ENCODE assay signal across 28 cellular contexts in genomic region chr14:85247071-85247470, GRCh38.
"Had no signal": no experiment of that assay in that cellular context is flagged by ENCODE, and none has a peak within 500 bp of the region (broad histone marks: within the 10 kb centered on the region; RNA-seq: fewer than 3 reads in every experiment).

No MANE protein-coding gene starts in this region.

- H3K9me3 ChIP-seq: heart left ventricle, psoas muscle, sigmoid colon, suprapubic skin, tibial artery, upper lobe of right lung had no signal

- H3K27me3 ChIP-seq: brain microvascular endothelial cell, heart left ventricle, neural progenitor cell, sigmoid colon, suprapubic skin, tibial artery, upper lobe of right lung had no signal

- H3K4me3 ChIP-seq: heart left ventricle, neural progenitor cell, psoas muscle, sigmoid colon, smooth muscle cell, suprapubic skin, tibial artery, upper lobe of right lung had no signal

- H3K36me3 ChIP-seq: brain microvascular endothelial cell, heart left ventricle, neural progenitor cell, sigmoid colon, suprapubic skin, tibial artery, upper lobe of right lung had no signal

- DNase-seq: activated CD4-positive, alpha-beta T cell treated with anti-CD3 and anti-CD28 coated beads for 1 hour; activated CD4-positive, alpha-beta T cell treated with anti-CD3 and anti-CD28 coated beads, Interleukin-2, amount 50 U/mL, for 1 hour; activated CD8-positive, alpha-beta T cell treated with anti-CD3 and anti-CD28 coated beads for 36 hours; activated gamma-delta T cell treated with Interleukin-2 at 50 U/mL for 16 hours; activated naive CD4-positive, alpha-beta T cell treated with anti-CD3 and anti-CD28 coated beads, Interleukin-2, amount 50 U/mL, for 16 hours; activated T-cell treated with anti-CD3 and anti-CD28 coated beads, Interleukin-2, amount 50 U/mL, for 4 hours; amniotic stem cell; brain microvascular endothelial cell; foreskin fibroblast; heart left ventricle; hypothalamus; immature natural killer cell; kidney; left colon; midbrain; naive thymus-derived CD8-positive, alpha-beta T cell; occipital lobe; psoas muscle; sigmoid colon; stimulated activated CD4-positive, alpha-beta T cell treated with anti-CD3 and anti-CD28 coated beads, Interleukin-15, amount 100 ng/mL, for 24 hours; stimulated activated naive CD4-positive, alpha-beta T cell; T1000; tibial artery; upper lobe of right lung had no signal

- H3K4me1 ChIP-seq: parathyroid adenoma, tibial artery, upper lobe of right lung had no signal

- H3K27ac ChIP-seq: brain microvascular endothelial cell, heart left ventricle, neural progenitor cell, parathyroid adenoma, psoas muscle, sigmoid colon, suprapubic skin, tibial artery, upper lobe of right lung had no signal
